Comparison of ENCODE assay signal across 21 cellular contexts in genomic region chr5:145110826-145111225, GRCh38.
"Had no signal": no experiment of that assay in that cellular context is flagged by ENCODE, and none has a peak within 500 bp of the region (broad histone marks: within the 10 kb centered on the region; RNA-seq: fewer than 3 reads in every experiment).

No MANE protein-coding gene starts in this region.

- H3K9me3 Mint-ChIP-seq: nephron had no signal

- H3K4me1 ChIP-seq: gastroesophageal sphincter, left ventricle myocardium inferior, parathyroid adenoma, prostate gland had no signal

- H3K4me3 Mint-ChIP-seq: immature natural killer cell, naive B cell, nephron had no signal

- H3K27ac Mint-ChIP-seq: immature natural killer cell, naive B cell, nephron had no signal

- H3K36me3 Mint-ChIP-seq: immature natural killer cell, naive B cell had no signal

- H2AFZ ChIP-seq: parathyroid adenoma had no signal

- H3K9ac ChIP-seq: parathyroid adenoma had no signal

- H3K4me3 ChIP-seq: coronary artery, dorsolateral prefrontal cortex, gastroesophageal sphincter, left ventricle myocardium inferior, lung, prostate gland, skin epidermis had no signal

- H3K27me3 ChIP-seq: dorsolateral prefrontal cortex, gastroesophageal sphincter had no signal

- ATAC-seq: gastroesophageal sphincter, left cardiac atrium, sciatic nerve had no signal

- H3K36me3 ChIP-seq: gastroesophageal sphincter, left ventricle myocardium inferior, prostate gland had no signal

- DNase-seq: dorsolateral prefrontal cortex; effector CD8-positive, alpha-beta T cell; foreskin fibroblast; immature natural killer cell; kidney; left cardiac atrium; left ventricle myocardium inferior; naive B cell; occipital lobe; stimulated activated CD4-positive, alpha-beta T cell treated with anti-CD3 and anti-CD28 coated beads, Interleukin-2, amount 100 ng/mL, for 24 hours; stimulated activated CD4-positive, alpha-beta T cell treated with anti-CD3 and anti-CD28 coated beads, Interleukin-4, amount 100 ng/mL, for 4 hours; stimulated activated naive CD4-positive, alpha-beta T cell; trophoblast cell had no signal

- H3K27ac ChIP-seq: coronary artery, dorsolateral prefrontal cortex, gastroesophageal sphincter, left ventricle myocardium inferior, parathyroid adenoma, prostate gland, skin epidermis had no signal

- H3K4me1 Mint-ChIP-seq: immature natural killer cell, naive B cell, nephron had no signal

- H3K9me3 ChIP-seq: gastroesophageal sphincter, left ventricle myocardium inferior, prostate gland had no signal
